In genomic region chr7:101216001-101216859, GRCh38 we compare ENCODE assay signal across 1 cellular context.
TF ChIP-seq lines count a peak whose summit lies in the region.

No MANE protein-coding gene starts in this region.

TF ChIP-seq in HCT116, 20 proteins besides CTCF, POLR2A, EP300 and RAD21 (continued from another document):
- TF ChIP-seq REST (IDR thresholded peaks at IDR 0.05; ENCODE audit: low read depth) (no peak), SRF (IDR thresholded peaks at IDR 0.05; ENCODE audit: low read depth) (no peak), EZH2 (IDR thresholded peaks at IDR 0.05) (no peak), ATF3 (IDR thresholded peaks at IDR 0.05) (no peak), ZFX (IDR thresholded peaks at IDR 0.05) (no peak), POLR2AphosphoS5 (IDR thresholded peaks at IDR 0.05; ENCODE audit: low read depth, low read length) (no peak), ELF1 (IDR thresholded peaks at IDR 0.05; ENCODE audit: borderline replicate concordance, low read depth) (no peak), EGR1 (IDR thresholded peaks at IDR 0.05; ENCODE audit: low read depth) (no peak), CBX3 (IDR thresholded peaks at IDR 0.05; ENCODE audit: low read depth) (no peak), ZNF274 (IDR thresholded peaks at IDR 0.05; ENCODE audit: low read depth, low read length) (no peak), EZH2phosphoT487 (IDR thresholded peaks at IDR 0.05; ENCODE audit: borderline replicate concordance) (no peak), FOSL1 (IDR thresholded peaks at IDR 0.05; ENCODE audit: low read depth) (no peak), SIN3A (IDR thresholded peaks at IDR 0.05; ENCODE audit: low read depth) (no peak), YY1 (IDR thresholded peaks at IDR 0.05; ENCODE audit: extremely low read depth, insufficient replicate concordance, low read depth, low read length) (no peak)
- TF ChIP-seq, protein P1, sequence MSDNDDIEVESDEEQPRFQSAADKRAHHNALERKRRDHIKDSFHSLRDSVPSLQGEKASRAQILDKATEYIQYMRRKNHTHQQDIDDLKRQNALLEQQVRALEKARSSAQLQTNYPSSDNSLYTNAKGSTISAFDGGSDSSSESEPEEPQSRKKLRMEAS (IDR thresholded peaks at IDR 0.05), result no peak
